In the genomic region with DNA sequence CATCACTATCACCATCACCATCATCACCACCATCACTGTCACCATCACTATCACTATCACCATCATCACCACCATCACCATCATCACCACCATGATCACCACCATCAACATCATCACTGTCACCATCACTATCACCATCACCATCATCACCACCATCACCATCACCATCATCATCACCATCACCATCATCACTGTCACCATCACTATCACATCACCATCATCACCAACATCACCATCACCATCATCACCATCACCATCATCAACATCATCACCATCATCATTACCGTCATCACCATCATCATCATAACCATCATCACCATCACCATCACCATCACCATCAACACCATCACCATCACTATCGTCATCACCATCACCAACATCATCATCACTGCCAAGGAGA, we compare ENCODE assay signal across 3 cellular contexts.
A peak's percentile ranks its signal among the peaks of the same experiment; 100 is the strongest.
TF ChIP-seq lines count a peak whose summit lies in the region.

No MANE protein-coding gene starts in this region.

TF ChIP-seq in GM12891, 5 proteins besides CTCF, POLR2A, EP300 and RAD21:
- no peak for TF ChIP-seq PAX5 (IDR thresholded peaks at IDR 0.05; ENCODE audit: insufficient read depth, low read length, severe bottlenecking)
- TF ChIP-seq POLR2AphosphoS5 (IDR thresholded peaks at IDR 0.05; ENCODE audit: low read depth, low read length) = no peak
- no peak for TF ChIP-seq SPI1 (IDR thresholded peaks at IDR 0.05; ENCODE audit: low read depth, low read length)
- no peak for TF ChIP-seq POU2F2 (IDR thresholded peaks at IDR 0.05; ENCODE audit: low read depth, low read length)
- TF ChIP-seq TAF1 (IDR thresholded peaks at IDR 0.05; ENCODE audit: low read depth, low read length) = no peak

TF ChIP-seq in HEK293, 187 proteins besides CTCF, POLR2A, EP300 and RAD21 (continued from another document):
- no peak for TF ChIP-seq ZNF292 (tag by site-specific recombination; IDR thresholded peaks at IDR 0.05; ENCODE audit: borderline replicate concordance, low read depth)
- TF ChIP-seq ZNF843 (tag by site-specific recombination; IDR thresholded peaks at IDR 0.05) = no peak
- TF ChIP-seq ZNF791 (tag by site-specific recombination; IDR thresholded peaks at IDR 0.05) = 0 out of 2 replicates have a peak, but pooled peaks have one; percentile 38
- no peak for TF ChIP-seq ZFP69B (tag by site-specific recombination; IDR thresholded peaks at IDR 0.05)
- TF ChIP-seq ZNF785 (tag by site-specific recombination; IDR thresholded peaks at IDR 0.05) = peak; percentile 57; the same call in 1 of the 2 replicates
- 0 out of 2 replicates have a peak, but pooled peaks have one; percentile 15 for TF ChIP-seq ZNF670 (tag by site-specific recombination; IDR thresholded peaks at IDR 0.05; ENCODE audit: low read depth)
- TF ChIP-seq ZNF10 (tag by site-specific recombination; IDR thresholded peaks at IDR 0.05) = no peak
- TF ChIP-seq, protein P1, sequence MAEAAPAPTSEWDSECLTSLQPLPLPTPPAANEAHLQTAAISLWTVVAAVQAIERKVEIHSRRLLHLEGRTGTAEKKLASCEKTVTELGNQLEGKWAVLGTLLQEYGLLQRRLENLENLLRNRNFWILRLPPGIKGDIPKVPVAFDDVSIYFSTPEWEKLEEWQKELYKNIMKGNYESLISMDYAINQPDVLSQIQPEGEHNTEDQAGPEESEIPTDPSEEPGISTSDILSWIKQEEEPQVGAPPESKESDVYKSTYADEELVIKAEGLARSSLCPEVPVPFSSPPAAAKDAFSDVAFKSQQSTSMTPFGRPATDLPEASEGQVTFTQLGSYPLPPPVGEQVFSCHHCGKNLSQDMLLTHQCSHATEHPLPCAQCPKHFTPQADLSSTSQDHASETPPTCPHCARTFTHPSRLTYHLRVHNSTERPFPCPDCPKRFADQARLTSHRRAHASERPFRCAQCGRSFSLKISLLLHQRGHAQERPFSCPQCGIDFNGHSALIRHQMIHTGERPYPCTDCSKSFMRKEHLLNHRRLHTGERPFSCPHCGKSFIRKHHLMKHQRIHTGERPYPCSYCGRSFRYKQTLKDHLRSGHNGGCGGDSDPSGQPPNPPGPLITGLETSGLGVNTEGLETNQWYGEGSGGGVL (tag by site-specific recombination; IDR thresholded peaks at IDR 0.05) = 0 out of 2 replicates have a peak, but pooled peaks have one; percentile 13
- TF ChIP-seq ZNF776 (tag by site-specific recombination; IDR thresholded peaks at IDR 0.05; ENCODE audit: borderline replicate concordance) = peak; percentile 76; the same call in 1 of the 2 replicates
- TF ChIP-seq ZNF707 (tag by site-specific recombination; IDR thresholded peaks at IDR 0.05) = peak; percentile 45; the same call in 1 of the 2 replicates
- TF ChIP-seq, protein P2, sequence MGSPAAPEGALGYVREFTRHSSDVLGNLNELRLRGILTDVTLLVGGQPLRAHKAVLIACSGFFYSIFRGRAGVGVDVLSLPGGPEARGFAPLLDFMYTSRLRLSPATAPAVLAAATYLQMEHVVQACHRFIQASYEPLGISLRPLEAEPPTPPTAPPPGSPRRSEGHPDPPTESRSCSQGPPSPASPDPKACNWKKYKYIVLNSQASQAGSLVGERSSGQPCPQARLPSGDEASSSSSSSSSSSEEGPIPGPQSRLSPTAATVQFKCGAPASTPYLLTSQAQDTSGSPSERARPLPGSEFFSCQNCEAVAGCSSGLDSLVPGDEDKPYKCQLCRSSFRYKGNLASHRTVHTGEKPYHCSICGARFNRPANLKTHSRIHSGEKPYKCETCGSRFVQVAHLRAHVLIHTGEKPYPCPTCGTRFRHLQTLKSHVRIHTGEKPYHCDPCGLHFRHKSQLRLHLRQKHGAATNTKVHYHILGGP (tag by site-specific recombination; IDR thresholded peaks at IDR 0.05) = peak; percentile 23; the same call in 1 of the 2 replicates
- TF ChIP-seq, protein P3, sequence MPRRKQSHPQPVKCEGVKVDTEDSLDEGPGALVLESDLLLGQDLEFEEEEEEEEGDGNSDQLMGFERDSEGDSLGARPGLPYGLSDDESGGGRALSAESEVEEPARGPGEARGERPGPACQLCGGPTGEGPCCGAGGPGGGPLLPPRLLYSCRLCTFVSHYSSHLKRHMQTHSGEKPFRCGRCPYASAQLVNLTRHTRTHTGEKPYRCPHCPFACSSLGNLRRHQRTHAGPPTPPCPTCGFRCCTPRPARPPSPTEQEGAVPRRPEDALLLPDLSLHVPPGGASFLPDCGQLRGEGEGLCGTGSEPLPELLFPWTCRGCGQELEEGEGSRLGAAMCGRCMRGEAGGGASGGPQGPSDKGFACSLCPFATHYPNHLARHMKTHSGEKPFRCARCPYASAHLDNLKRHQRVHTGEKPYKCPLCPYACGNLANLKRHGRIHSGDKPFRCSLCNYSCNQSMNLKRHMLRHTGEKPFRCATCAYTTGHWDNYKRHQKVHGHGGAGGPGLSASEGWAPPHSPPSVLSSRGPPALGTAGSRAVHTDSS (tag by site-specific recombination; IDR thresholded peaks at IDR 0.05) = peak; percentile 97

TF ChIP-seq in K562, 482 proteins besides CTCF, POLR2A, EP300 and RAD21 (continued from another document):
- TF ChIP-seq, protein P4, sequence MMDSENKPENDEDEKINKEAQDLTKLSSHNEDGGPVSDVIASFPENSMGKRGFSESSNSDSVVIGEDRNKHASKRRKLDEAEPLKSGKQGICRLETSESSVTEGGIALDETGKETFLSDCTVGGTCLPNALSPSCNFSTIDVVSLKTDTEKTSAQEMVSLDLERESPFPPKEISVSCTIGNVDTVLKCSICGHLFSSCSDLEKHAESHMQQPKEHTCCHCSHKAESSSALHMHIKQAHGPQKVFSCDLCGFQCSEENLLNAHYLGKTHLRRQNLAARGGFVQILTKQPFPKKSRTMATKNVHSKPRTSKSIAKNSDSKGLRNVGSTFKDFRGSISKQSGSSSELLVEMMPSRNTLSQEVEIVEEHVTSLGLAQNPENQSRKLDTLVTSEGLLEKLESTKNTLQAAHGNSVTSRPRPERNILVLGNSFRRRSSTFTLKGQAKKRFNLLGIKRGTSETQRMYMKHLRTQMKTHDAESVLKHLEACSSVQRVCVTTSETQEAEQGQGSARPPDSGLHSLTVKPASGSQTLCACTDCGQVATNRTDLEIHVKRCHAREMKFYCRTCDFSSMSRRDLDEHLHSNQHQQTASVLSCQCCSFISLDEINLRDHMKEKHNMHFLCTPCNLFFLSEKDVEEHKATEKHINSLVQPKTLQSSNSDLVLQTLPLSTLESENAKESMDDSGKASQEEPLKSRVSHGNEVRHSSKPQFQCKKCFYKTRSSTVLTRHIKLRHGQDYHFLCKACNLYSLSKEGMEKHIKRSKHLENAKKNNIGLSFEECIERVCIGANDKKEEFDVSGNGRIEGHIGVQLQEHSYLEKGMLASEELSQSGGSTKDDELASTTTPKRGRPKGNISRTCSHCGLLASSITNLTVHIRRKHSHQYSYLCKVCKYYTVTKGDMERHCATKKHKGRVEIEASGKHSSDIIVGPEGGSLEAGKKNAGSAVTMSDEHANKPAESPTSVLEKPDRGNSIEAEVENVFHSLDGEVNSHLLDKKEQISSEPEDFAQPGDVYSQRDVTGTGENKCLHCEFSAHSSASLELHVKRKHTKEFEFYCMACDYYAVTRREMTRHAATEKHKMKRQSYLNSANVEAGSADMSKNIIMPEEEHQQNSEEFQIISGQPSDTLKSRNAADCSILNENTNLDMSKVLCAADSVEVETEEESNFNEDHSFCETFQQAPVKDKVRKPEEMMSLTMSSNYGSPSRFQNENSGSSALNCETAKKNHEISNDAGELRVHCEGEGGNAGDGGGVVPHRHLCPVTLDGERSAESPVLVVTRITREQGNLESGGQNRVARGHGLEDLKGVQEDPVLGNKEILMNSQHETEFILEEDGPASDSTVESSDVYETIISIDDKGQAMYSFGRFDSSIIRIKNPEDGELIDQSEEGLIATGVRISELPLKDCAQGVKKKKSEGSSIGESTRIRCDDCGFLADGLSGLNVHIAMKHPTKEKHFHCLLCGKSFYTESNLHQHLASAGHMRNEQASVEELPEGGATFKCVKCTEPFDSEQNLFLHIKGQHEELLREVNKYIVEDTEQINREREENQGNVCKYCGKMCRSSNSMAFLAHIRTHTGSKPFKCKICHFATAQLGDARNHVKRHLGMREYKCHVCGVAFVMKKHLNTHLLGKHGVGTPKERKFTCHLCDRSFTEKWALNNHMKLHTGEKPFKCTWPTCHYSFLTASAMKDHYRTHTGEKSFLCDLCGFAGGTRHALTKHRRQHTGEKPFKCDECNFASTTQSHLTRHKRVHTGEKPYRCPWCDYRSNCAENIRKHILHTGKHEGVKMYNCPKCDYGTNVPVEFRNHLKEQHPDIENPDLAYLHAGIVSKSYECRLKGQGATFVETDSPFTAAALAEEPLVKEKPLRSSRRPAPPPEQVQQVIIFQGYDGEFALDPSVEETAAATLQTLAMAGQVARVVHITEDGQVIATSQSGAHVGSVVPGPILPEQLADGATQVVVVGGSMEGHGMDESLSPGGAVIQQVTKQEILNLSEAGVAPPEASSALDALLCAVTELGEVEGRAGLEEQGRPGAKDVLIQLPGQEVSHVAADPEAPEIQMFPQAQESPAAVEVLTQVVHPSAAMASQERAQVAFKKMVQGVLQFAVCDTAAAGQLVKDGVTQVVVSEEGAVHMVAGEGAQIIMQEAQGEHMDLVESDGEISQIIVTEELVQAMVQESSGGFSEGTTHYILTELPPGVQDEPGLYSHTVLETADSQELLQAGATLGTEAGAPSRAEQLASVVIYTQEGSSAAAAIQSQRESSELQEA (IDR thresholded peaks at IDR 0.05; ENCODE audit: low read depth) = no peak
- 0 out of 2 replicates have a peak, but pooled peaks have one; percentile 20 for TF ChIP-seq DIDO1 (tag; IDR thresholded peaks at IDR 0.05; ENCODE audit: low read depth)
- TF ChIP-seq ATF1 (CRISPR knock-in tag; IDR thresholded peaks at IDR 0.05) = no peak
- TF ChIP-seq ATF1 (tag; IDR thresholded peaks at IDR 0.05) = peak; percentile 56; the same call in 1 of the 2 replicates
